1 cellular context compared by ENCODE assay signal in the genomic region with DNA sequence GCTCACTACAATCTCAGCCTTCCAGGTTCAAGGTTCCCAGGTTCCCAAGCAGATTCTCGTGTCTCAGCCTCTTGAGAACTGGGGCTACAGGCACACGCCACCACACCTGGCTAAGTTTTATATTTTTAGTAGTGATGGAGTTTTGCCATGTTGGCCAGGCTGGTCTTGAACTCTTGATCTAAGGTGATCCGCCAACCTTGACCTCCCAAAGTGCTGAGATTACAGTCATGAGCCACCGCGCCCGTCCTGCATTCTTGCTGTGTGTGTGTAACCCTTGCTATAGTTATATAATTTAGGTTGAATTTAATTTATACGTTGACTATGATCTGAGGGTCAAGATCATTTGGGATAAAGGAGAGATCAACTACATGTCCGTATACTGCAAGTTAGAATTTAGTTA.
TF ChIP-seq lines count a peak whose summit lies in the region.

No MANE protein-coding gene starts in this region.

TF ChIP-seq in HepG2, 621 proteins besides CTCF, POLR2A, EP300 and RAD21:
- TF ChIP-seq, protein P1, sequence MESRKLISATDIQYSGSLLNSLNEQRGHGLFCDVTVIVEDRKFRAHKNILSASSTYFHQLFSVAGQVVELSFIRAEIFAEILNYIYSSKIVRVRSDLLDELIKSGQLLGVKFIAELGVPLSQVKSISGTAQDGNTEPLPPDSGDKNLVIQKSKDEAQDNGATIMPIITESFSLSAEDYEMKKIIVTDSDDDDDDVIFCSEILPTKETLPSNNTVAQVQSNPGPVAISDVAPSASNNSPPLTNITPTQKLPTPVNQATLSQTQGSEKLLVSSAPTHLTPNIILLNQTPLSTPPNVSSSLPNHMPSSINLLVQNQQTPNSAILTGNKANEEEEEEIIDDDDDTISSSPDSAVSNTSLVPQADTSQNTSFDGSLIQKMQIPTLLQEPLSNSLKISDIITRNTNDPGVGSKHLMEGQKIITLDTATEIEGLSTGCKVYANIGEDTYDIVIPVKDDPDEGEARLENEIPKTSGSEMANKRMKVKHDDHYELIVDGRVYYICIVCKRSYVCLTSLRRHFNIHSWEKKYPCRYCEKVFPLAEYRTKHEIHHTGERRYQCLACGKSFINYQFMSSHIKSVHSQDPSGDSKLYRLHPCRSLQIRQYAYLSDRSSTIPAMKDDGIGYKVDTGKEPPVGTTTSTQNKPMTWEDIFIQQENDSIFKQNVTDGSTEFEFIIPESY (CRISPR knock-in tag; IDR thresholded peaks at IDR 0.05) = peak; percentile 66
- TF ChIP-seq, protein P2, sequence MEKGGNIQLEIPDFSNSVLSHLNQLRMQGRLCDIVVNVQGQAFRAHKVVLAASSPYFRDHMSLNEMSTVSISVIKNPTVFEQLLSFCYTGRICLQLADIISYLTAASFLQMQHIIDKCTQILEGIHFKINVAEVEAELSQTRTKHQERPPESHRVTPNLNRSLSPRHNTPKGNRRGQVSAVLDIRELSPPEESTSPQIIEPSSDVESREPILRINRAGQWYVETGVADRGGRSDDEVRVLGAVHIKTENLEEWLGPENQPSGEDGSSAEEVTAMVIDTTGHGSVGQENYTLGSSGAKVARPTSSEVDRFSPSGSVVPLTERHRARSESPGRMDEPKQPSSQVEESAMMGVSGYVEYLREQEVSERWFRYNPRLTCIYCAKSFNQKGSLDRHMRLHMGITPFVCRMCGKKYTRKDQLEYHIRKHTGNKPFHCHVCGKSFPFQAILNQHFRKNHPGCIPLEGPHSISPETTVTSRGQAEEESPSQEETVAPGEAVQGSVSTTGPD (CRISPR knock-in tag; IDR thresholded peaks at IDR 0.05) = no peak
- no peak for TF ChIP-seq ZNF317 (CRISPR knock-in tag; IDR thresholded peaks at IDR 0.05)
- TF ChIP-seq ZNF550 (CRISPR knock-in tag; IDR thresholded peaks at IDR 0.05; ENCODE audit: borderline replicate concordance) = no peak
- TF ChIP-seq, protein P3, sequence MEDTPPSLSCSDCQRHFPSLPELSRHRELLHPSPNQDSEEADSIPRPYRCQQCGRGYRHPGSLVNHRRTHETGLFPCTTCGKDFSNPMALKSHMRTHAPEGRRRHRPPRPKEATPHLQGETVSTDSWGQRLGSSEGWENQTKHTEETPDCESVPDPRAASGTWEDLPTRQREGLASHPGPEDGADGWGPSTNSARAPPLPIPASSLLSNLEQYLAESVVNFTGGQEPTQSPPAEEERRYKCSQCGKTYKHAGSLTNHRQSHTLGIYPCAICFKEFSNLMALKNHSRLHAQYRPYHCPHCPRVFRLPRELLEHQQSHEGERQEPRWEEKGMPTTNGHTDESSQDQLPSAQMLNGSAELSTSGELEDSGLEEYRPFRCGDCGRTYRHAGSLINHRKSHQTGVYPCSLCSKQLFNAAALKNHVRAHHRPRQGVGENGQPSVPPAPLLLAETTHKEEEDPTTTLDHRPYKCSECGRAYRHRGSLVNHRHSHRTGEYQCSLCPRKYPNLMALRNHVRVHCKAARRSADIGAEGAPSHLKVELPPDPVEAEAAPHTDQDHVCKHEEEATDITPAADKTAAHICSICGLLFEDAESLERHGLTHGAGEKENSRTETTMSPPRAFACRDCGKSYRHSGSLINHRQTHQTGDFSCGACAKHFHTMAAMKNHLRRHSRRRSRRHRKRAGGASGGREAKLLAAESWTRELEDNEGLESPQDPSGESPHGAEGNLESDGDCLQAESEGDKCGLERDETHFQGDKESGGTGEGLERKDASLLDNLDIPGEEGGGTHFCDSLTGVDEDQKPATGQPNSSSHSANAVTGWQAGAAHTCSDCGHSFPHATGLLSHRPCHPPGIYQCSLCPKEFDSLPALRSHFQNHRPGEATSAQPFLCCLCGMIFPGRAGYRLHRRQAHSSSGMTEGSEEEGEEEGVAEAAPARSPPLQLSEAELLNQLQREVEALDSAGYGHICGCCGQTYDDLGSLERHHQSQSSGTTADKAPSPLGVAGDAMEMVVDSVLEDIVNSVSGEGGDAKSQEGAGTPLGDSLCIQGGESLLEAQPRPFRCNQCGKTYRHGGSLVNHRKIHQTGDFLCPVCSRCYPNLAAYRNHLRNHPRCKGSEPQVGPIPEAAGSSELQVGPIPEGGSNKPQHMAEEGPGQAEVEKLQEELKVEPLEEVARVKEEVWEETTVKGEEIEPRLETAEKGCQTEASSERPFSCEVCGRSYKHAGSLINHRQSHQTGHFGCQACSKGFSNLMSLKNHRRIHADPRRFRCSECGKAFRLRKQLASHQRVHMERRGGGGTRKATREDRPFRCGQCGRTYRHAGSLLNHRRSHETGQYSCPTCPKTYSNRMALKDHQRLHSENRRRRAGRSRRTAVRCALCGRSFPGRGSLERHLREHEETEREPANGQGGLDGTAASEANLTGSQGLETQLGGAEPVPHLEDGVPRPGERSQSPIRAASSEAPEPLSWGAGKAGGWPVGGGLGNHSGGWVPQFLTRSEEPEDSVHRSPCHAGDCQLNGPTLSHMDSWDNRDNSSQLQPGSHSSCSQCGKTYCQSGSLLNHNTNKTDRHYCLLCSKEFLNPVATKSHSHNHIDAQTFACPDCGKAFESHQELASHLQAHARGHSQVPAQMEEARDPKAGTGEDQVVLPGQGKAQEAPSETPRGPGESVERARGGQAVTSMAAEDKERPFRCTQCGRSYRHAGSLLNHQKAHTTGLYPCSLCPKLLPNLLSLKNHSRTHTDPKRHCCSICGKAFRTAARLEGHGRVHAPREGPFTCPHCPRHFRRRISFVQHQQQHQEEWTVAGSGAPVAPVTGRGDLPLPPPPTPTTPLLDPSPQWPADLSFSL (CRISPR knock-in tag; IDR thresholded peaks at IDR 0.05) = no peak
- no peak for TF ChIP-seq PAF1 (CRISPR knock-in tag; IDR thresholded peaks at IDR 0.05)
- TF ChIP-seq, protein P4, sequence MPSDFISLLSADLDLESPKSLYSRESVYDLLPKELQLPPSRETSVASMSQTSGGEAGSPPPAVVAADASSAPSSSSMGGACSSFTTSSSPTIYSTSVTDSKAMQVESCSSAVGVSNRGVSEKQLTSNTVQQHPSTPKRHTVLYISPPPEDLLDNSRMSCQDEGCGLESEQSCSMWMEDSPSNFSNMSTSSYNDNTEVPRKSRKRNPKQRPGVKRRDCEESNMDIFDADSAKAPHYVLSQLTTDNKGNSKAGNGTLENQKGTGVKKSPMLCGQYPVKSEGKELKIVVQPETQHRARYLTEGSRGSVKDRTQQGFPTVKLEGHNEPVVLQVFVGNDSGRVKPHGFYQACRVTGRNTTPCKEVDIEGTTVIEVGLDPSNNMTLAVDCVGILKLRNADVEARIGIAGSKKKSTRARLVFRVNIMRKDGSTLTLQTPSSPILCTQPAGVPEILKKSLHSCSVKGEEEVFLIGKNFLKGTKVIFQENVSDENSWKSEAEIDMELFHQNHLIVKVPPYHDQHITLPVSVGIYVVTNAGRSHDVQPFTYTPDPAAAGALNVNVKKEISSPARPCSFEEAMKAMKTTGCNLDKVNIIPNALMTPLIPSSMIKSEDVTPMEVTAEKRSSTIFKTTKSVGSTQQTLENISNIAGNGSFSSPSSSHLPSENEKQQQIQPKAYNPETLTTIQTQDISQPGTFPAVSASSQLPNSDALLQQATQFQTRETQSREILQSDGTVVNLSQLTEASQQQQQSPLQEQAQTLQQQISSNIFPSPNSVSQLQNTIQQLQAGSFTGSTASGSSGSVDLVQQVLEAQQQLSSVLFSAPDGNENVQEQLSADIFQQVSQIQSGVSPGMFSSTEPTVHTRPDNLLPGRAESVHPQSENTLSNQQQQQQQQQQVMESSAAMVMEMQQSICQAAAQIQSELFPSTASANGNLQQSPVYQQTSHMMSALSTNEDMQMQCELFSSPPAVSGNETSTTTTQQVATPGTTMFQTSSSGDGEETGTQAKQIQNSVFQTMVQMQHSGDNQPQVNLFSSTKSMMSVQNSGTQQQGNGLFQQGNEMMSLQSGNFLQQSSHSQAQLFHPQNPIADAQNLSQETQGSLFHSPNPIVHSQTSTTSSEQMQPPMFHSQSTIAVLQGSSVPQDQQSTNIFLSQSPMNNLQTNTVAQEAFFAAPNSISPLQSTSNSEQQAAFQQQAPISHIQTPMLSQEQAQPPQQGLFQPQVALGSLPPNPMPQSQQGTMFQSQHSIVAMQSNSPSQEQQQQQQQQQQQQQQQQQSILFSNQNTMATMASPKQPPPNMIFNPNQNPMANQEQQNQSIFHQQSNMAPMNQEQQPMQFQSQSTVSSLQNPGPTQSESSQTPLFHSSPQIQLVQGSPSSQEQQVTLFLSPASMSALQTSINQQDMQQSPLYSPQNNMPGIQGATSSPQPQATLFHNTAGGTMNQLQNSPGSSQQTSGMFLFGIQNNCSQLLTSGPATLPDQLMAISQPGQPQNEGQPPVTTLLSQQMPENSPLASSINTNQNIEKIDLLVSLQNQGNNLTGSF (CRISPR knock-in tag; IDR thresholded peaks at IDR 0.05) = no peak
- no peak for TF ChIP-seq TP53 (CRISPR knock-in tag; conservative IDR thresholded peaks at IDR 0.05)
